Comparison of ENCODE assay signal across 3 cellular contexts in the genomic region with DNA sequence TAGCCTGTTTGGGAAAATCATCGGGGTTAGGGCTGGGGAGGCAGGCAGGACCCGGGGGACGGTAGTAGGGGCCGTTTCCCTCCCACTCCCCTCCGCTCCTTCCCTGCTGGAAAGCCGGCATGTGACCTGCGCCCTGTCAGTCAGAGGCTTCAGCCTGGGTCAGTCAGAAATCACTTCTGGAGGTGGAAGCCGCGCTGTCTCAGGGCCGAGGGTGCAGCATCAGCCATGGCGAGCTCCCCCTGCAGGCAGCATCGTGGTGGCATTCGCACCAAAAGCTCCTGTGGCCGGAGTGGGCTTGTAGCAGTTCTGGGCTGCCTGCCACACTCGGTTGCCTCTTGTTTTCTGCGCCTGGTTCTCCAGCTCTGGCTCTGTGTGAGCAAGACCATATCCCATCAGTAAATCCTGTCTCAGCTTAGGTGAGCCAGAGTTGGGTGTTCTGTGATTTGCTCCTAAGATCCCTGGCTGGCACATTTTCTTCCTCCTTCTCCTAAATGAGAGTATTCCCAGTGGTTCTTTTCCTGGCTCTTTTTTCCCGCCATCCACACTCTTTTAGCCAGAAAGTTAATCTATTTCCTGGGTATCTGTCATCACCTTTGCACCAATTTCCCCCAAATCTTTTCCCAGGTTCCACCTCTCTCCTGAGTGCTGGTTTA.
A peak's percentile ranks its signal among the peaks of the same experiment; 100 is the strongest.
TF ChIP-seq lines count a peak whose summit lies in the region.

No MANE protein-coding gene starts in this region.

TF ChIP-seq in IMR-90, 13 proteins besides CTCF, POLR2A, EP300 and RAD21:
- TF ChIP-seq SMC3 (IDR thresholded peaks at IDR 0.05; ENCODE audit: low read depth, low read length) (no peak), CEBPB (IDR thresholded peaks at IDR 0.05; ENCODE audit: low read depth, low read length) (no peak)
- TF ChIP-seq, protein P1, sequence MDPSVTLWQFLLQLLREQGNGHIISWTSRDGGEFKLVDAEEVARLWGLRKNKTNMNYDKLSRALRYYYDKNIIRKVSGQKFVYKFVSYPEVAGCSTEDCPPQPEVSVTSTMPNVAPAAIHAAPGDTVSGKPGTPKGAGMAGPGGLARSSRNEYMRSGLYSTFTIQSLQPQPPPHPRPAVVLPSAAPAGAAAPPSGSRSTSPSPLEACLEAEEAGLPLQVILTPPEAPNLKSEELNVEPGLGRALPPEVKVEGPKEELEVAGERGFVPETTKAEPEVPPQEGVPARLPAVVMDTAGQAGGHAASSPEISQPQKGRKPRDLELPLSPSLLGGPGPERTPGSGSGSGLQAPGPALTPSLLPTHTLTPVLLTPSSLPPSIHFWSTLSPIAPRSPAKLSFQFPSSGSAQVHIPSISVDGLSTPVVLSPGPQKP (IDR thresholded peaks at IDR 0.05; ENCODE audit: borderline replicate concordance, low read depth, low read length) = no peak
TF ChIP-seq in IMR-90: peak in this region for 0.

TF ChIP-seq in WTC11, 78 proteins besides CTCF, POLR2A, EP300 and RAD21:
- peak; percentile 57; the same call in 1 of the 2 replicates for TF ChIP-seq TEAD1 (CRISPR knock-in tag; IDR thresholded peaks at IDR 0.05)
- TF ChIP-seq, protein P2, sequence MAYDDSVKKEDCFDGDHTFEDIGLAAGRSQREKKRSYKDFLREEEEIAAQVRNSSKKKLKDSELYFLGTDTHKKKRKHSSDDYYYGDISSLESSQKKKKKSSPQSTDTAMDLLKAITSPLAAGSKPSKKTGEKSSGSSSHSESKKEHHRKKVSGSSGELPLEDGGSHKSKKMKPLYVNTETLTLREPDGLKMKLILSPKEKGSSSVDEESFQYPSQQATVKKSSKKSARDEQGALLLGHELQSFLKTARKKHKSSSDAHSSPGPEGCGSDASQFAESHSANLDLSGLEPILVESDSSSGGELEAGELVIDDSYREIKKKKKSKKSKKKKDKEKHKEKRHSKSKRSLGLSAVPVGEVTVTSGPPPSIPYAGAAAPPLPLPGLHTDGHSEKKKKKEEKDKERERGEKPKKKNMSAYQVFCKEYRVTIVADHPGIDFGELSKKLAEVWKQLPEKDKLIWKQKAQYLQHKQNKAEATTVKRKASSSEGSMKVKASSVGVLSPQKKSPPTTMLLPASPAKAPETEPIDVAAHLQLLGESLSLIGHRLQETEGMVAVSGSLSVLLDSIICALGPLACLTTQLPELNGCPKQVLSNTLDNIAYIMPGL (CRISPR knock-in tag; IDR thresholded peaks at IDR 0.05) = peak; percentile 63; the same call in 1 of the 2 replicates
- TF ChIP-seq, protein P3, sequence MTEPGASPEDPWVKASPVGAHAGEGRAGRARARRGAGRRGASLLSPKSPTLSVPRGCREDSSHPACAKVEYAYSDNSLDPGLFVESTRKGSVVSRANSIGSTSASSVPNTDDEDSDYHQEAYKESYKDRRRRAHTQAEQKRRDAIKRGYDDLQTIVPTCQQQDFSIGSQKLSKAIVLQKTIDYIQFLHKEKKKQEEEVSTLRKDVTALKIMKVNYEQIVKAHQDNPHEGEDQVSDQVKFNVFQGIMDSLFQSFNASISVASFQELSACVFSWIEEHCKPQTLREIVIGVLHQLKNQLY (CRISPR knock-in tag; IDR thresholded peaks at IDR 0.05) = no peak
- TF ChIP-seq, protein P4, sequence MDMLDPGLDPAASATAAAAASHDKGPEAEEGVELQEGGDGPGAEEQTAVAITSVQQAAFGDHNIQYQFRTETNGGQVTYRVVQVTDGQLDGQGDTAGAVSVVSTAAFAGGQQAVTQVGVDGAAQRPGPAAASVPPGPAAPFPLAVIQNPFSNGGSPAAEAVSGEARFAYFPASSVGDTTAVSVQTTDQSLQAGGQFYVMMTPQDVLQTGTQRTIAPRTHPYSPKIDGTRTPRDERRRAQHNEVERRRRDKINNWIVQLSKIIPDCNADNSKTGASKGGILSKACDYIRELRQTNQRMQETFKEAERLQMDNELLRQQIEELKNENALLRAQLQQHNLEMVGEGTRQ (CRISPR knock-in tag; IDR thresholded peaks at IDR 0.05) = peak; percentile 89
- TF ChIP-seq TCF7 (CRISPR knock-in tag; IDR thresholded peaks at IDR 0.05; ENCODE audit: low read depth) = no peak
- peak; percentile 23; the same call in 1 of the 2 replicates for TF ChIP-seq TEAD4 (CRISPR knock-in tag; IDR thresholded peaks at IDR 0.05)
- TF ChIP-seq, protein P5, sequence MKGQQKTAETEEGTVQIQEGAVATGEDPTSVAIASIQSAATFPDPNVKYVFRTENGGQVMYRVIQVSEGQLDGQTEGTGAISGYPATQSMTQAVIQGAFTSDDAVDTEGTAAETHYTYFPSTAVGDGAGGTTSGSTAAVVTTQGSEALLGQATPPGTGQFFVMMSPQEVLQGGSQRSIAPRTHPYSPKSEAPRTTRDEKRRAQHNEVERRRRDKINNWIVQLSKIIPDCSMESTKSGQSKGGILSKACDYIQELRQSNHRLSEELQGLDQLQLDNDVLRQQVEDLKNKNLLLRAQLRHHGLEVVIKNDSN (CRISPR knock-in tag; IDR thresholded peaks at IDR 0.05) = peak; percentile 90

TF ChIP-seq in HepG2, 621 proteins besides CTCF, POLR2A, EP300 and RAD21 (continues in another document):
- TF ChIP-seq ZNF891 (CRISPR knock-in tag; IDR thresholded peaks at IDR 0.05) (peak; percentile 81), ZBTB3 (CRISPR knock-in tag; IDR thresholded peaks at IDR 0.05; ENCODE audit: borderline replicate concordance, low read depth) (no peak), EZH2 (conservative IDR thresholded peaks at IDR 0.05; ENCODE audit: low read depth, low read length) (no peak), ZNF510 (CRISPR knock-in tag; IDR thresholded peaks at IDR 0.05; ENCODE audit: low read depth) (no peak), NONO (IDR thresholded peaks at IDR 0.05) (no peak), NONO (CRISPR knock-in tag; conservative IDR thresholded peaks at IDR 0.05) (0 out of 2 replicates have a peak, but pooled peaks have one; percentile 49), ZNF225 (CRISPR knock-in tag; IDR thresholded peaks at IDR 0.05) (0 out of 2 replicates have a peak, but pooled peaks have one; percentile 51), FOXK2 (IDR thresholded peaks at IDR 0.05) (no peak), KLF6 (CRISPR knock-in tag; IDR thresholded peaks at IDR 0.05) (0 out of 2 replicates have a peak, but pooled peaks have one; percentile 40), ETV6 (CRISPR knock-in tag; conservative IDR thresholded peaks at IDR 0.05) (0 out of 2 replicates have a peak, but pooled peaks have one; percentile 44), ZNF484 (CRISPR knock-in tag; IDR thresholded peaks at IDR 0.05; ENCODE audit: borderline replicate concordance, low read depth) (no peak), CENPT (CRISPR knock-in tag; IDR thresholded peaks at IDR 0.05; ENCODE audit: low read depth) (no peak), TBL1XR1 (IDR thresholded peaks at IDR 0.05; ENCODE audit: borderline replicate concordance, low read length, partially characterized antibody) (no peak), HOXD1 (CRISPR knock-in tag; IDR thresholded peaks at IDR 0.05) (no peak), REXO4 (CRISPR knock-in tag; IDR thresholded peaks at IDR 0.05; ENCODE audit: borderline replicate concordance) (no peak), HNRNPH1 (optimal IDR thresholded peaks at IDR 0.05; ENCODE audit: low read depth, low read length) (no peak), MIER3 (CRISPR knock-in tag; IDR thresholded peaks at IDR 0.05; ENCODE audit: borderline replicate concordance) (0 out of 2 replicates have a peak, but pooled peaks have one; percentile 48), CBFB (CRISPR knock-in tag; IDR thresholded peaks at IDR 0.05) (no peak), PHF8 (CRISPR knock-in tag; IDR thresholded peaks at IDR 0.05) (peak; percentile 42; the same call in 1 of the 2 replicates), MBNL3 (CRISPR knock-in tag; conservative IDR thresholded peaks at IDR 0.05) (no peak), TMF1 (CRISPR knock-in tag; IDR thresholded peaks at IDR 0.05; ENCODE audit: low read depth) (no peak), ZSCAN25 (CRISPR knock-in tag; IDR thresholded peaks at IDR 0.05) (0 out of 2 replicates have a peak, but pooled peaks have one; percentile 26), ZNF235 (CRISPR knock-in tag; IDR thresholded peaks at IDR 0.05; ENCODE audit: borderline replicate concordance) (no peak), PITX1 (CRISPR knock-in tag; IDR thresholded peaks at IDR 0.05) (no peak; the same call in 1 of the 2 replicates), ZFY (CRISPR knock-in tag; IDR thresholded peaks at IDR 0.05) (peak; percentile 14; the same call in 1 of the 2 replicates), KDM4B (CRISPR knock-in tag; IDR thresholded peaks at IDR 0.05) (no peak), CBX2 (IDR thresholded peaks at IDR 0.05; ENCODE audit: low read depth, low read length) (no peak), CBX2 (CRISPR knock-in tag; IDR thresholded peaks at IDR 0.05; ENCODE audit: low read depth) (peak; percentile 71; the same call in 1 of the 2 replicates), JDP2 (CRISPR knock-in tag; IDR thresholded peaks at IDR 0.05; ENCODE audit: borderline replicate concordance) (no peak), MTF2 (CRISPR knock-in tag; IDR thresholded peaks at IDR 0.05; ENCODE audit: borderline replicate concordance) (no peak), ZNF569 (CRISPR knock-in tag; IDR thresholded peaks at IDR 0.05; ENCODE audit: borderline replicate concordance) (no peak), ATF7 (IDR thresholded peaks at IDR 0.05) (no peak), ATF7 (CRISPR knock-in tag; IDR thresholded peaks at IDR 0.05) (no peak), XRCC5 (optimal IDR thresholded peaks at IDR 0.05; ENCODE audit: low read length) (peak; percentile 95), U2AF1 (optimal IDR thresholded peaks at IDR 0.05; ENCODE audit: low read depth, low read length) (no peak), RBM22 (optimal IDR thresholded peaks at IDR 0.05; ENCODE audit: low read length) (no peak)
- TF ChIP-seq, protein P6, sequence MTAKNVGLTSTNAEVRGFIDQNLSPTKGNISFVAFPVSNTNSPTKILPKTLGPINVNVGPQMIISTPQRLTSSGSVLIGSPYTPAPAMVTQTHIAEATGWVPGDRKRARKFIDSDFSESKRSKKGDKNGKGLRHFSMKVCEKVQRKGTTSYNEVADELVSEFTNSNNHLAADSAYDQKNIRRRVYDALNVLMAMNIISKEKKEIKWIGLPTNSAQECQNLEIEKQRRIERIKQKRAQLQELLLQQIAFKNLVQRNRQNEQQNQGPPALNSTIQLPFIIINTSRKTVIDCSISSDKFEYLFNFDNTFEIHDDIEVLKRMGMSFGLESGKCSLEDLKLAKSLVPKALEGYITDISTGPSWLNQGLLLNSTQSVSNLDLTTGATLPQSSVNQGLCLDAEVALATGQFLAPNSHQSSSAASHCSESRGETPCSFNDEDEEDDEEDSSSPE (CRISPR knock-in tag; IDR thresholded peaks at IDR 0.05) = 0 out of 2 replicates have a peak, but pooled peaks have one; percentile 22
- TF ChIP-seq, protein P7, sequence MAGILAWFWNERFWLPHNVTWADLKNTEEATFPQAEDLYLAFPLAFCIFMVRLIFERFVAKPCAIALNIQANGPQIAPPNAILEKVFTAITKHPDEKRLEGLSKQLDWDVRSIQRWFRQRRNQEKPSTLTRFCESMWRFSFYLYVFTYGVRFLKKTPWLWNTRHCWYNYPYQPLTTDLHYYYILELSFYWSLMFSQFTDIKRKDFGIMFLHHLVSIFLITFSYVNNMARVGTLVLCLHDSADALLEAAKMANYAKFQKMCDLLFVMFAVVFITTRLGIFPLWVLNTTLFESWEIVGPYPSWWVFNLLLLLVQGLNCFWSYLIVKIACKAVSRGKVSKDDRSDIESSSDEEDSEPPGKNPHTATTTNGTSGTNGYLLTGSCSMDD (CRISPR knock-in tag; IDR thresholded peaks at IDR 0.05) = no peak
- TF ChIP-seq, protein P8, sequence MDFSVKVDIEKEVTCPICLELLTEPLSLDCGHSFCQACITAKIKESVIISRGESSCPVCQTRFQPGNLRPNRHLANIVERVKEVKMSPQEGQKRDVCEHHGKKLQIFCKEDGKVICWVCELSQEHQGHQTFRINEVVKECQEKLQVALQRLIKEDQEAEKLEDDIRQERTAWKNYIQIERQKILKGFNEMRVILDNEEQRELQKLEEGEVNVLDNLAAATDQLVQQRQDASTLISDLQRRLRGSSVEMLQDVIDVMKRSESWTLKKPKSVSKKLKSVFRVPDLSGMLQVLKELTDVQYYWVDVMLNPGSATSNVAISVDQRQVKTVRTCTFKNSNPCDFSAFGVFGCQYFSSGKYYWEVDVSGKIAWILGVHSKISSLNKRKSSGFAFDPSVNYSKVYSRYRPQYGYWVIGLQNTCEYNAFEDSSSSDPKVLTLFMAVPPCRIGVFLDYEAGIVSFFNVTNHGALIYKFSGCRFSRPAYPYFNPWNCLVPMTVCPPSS (IDR thresholded peaks at IDR 0.05) = no peak
- TF ChIP-seq, protein P9, sequence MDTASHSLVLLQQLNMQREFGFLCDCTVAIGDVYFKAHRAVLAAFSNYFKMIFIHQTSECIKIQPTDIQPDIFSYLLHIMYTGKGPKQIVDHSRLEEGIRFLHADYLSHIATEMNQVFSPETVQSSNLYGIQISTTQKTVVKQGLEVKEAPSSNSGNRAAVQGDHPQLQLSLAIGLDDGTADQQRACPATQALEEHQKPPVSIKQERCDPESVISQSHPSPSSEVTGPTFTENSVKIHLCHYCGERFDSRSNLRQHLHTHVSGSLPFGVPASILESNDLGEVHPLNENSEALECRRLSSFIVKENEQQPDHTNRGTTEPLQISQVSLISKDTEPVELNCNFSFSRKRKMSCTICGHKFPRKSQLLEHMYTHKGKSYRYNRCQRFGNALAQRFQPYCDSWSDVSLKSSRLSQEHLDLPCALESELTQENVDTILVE (CRISPR knock-in tag; IDR thresholded peaks at IDR 0.05) = peak; percentile 54; the same call in 1 of the 2 replicates
- TF ChIP-seq, protein P10, sequence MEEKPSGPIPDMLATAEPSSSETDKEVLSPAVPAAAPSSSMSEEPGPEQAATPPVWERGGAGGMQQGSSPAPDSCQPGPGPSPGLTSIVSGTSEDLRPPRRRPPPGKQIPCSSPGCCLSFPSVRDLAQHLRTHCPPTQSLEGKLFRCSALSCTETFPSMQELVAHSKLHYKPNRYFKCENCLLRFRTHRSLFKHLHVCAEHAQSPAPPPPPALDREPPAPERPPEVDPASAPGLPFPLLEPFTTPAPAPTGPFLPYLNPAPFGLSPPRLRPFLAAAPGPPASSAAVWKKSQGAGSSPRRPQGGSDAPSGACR (CRISPR knock-in tag; IDR thresholded peaks at IDR 0.05) = no peak
- TF ChIP-seq, protein P11, sequence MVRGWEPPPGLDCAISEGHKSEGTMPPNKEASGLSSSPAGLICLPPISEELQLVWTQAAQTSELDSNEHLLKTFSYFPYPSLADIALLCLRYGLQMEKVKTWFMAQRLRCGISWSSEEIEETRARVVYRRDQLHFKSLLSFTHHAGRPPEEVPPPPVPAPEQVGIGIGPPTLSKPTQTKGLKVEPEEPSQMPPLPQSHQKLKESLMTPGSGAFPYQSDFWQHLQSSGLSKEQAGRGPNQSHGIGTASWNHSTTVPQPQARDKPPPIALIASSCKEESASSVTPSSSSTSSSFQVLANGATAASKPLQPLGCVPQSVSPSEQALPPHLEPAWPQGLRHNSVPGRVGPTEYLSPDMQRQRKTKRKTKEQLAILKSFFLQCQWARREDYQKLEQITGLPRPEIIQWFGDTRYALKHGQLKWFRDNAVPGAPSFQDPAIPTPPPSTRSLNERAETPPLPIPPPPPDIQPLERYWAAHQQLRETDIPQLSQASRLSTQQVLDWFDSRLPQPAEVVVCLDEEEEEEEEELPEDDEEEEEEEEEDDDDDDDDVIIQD (CRISPR knock-in tag; IDR thresholded peaks at IDR 0.05; ENCODE audit: low read depth) = no peak
- TF ChIP-seq, protein P12, sequence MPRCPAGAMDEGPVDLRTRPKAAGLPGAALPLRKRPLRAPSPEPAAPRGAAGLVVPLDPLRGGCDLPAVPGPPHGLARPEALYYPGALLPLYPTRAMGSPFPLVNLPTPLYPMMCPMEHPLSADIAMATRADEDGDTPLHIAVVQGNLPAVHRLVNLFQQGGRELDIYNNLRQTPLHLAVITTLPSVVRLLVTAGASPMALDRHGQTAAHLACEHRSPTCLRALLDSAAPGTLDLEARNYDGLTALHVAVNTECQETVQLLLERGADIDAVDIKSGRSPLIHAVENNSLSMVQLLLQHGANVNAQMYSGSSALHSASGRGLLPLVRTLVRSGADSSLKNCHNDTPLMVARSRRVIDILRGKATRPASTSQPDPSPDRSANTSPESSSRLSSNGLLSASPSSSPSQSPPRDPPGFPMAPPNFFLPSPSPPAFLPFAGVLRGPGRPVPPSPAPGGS (CRISPR knock-in tag; IDR thresholded peaks at IDR 0.05) = no peak
